20 cellular contexts compared by ENCODE assay signal in genomic region chr2:43055086-43055912, GRCh38.
DNase-seq lines count a peak whose midpoint lies in the region; ATAC-seq, FAIRE-seq and TF ChIP-seq lines count a peak whose summit lies in the region.
"Had no signal": no experiment of that assay in that cellular context is flagged by ENCODE, and none has a peak within 500 bp of the region (broad histone marks: within the 10 kb centered on the region; RNA-seq: fewer than 3 reads in every experiment).

No MANE protein-coding gene starts in this region.

- no peak overlapping the region for H4K8ac ChIP-seq in H1 (ENCODE audit: extremely low read depth, insufficient read depth, low read length)

- H3K4me3 ChIP-seq in H1 (ENCODE audit: extremely low read depth in 1 of 4, insufficient read depth in 2 of 4, low read depth in 3 of 4, low read length in 4 of 4) = no peak overlapping the region
- H3K4me3 ChIP-seq in osteoblast (ENCODE audit: insufficient read depth, low read length) = no peak overlapping the region
- no peak overlapping the region for H3K4me3 ChIP-seq in upper lobe of right lung
- H3K4me3 ChIP-seq in vagina = no peak overlapping the region
- H3K4me3 ChIP-seq: PC-9 had no signal

- no peaks in the 10 kb centered on the region for H3K36me3 Mint-ChIP-seq in activated naive CD8-positive, alpha-beta T cell treated with anti-CD3 and anti-CD28 coated beads, Interleukin-2, amount 10 ng/mL, durations not matched to agents 7 days and 5 days
- no peaks in the 10 kb centered on the region for H3K36me3 Mint-ChIP-seq in activated naive CD8-positive, alpha-beta T cell treated with anti-CD3 and anti-CD28 coated beads, Interleukin-2, amount 50 U/mL, for 24 hours (ENCODE audit: low read depth)
- H3K36me3 Mint-ChIP-seq: CD4-positive, alpha-beta memory T cell had no signal

- H3K18ac ChIP-seq in H1 (ENCODE audit: extremely low read depth, low read length) = no peak overlapping the region

- no peak for FAIRE-seq in H1 (lab: Jason Lieb, UNC)

- no peak overlapping the region for H3K23ac ChIP-seq in H1 (ENCODE audit: insufficient read length)

- no peak for TF ChIP-seq EP300 in H1 (IDR thresholded peaks at IDR 0.05; ENCODE audit: borderline replicate concordance in 1 of 2, low read depth in 2 of 2, low read length in 2 of 2)

- no peak for TF ChIP-seq CTCF in H1 (IDR thresholded peaks at IDR 0.05; ENCODE audit: control extremely low read depth in 1 of 3, insufficient read depth in 1 of 3, low read depth in 1 of 3, low read length in 3 of 3)
- TF ChIP-seq CTCF in osteoblast (IDR thresholded peaks at IDR 0.05; ENCODE audit: extremely low read depth, low read depth, low read length) = no peak
- no peak for TF ChIP-seq CTCF in upper lobe of right lung (IDR thresholded peaks at IDR 0.05)
- no peak for TF ChIP-seq CTCF in vagina (IDR thresholded peaks at IDR 0.05)

- peaks cover 7 to 18% (median 11%) of the 10 kb centered on the region in 4 experiments for H3K4me1 ChIP-seq in H1 (replicated peaks in 1 of 4; ENCODE audit: control insufficient read depth in 3 of 4, insufficient read depth in 4 of 4, low read length in 3 of 4)
- peaks cover 20% of the 10 kb centered on the region for H3K4me1 ChIP-seq in osteoblast (ENCODE audit: insufficient read depth, low read length)
- peaks cover 29% of the 10 kb centered on the region for H3K4me1 ChIP-seq in upper lobe of right lung
- H3K4me1 ChIP-seq in vagina = peaks cover 28% of the 10 kb centered on the region

- H2AK5ac ChIP-seq in H1 (ENCODE audit: low read depth, low read length) = no peak overlapping the region

- CTCF ChIA-PET in H1 (lab: Charles Lee; ENCODE audit: partially characterized antibody) = interaction anchor here (0.6 to 1.4 kb wide), 11 partner anchors 8 to 522 kb away, joined by 3 to 4 read pairs (median 3); no protein-coding TSS in a partner anchor

- H3K4me3 Mint-ChIP-seq in activated naive CD8-positive, alpha-beta T cell treated with anti-CD3 and anti-CD28 coated beads, Interleukin-2, amount 10 ng/mL, durations not matched to agents 7 days and 5 days = no peak overlapping the region
- no peak overlapping the region for H3K4me3 Mint-ChIP-seq in activated naive CD8-positive, alpha-beta T cell treated with anti-CD3 and anti-CD28 coated beads, Interleukin-2, amount 50 U/mL, for 24 hours
- H3K4me3 Mint-ChIP-seq: CD4-positive, alpha-beta memory T cell had no signal

- H3K79me2 ChIP-seq in H1 (ENCODE audit: control insufficient read depth in 1 of 2, insufficient read depth in 2 of 2, low read length in 2 of 2) = no peaks in the 10 kb centered on the region
- H3K79me2 ChIP-seq in osteoblast (ENCODE audit: insufficient read depth, low read length) = no peaks in the 10 kb centered on the region

- no peak overlapping the region for H3K27ac ChIP-seq in H1 (ENCODE audit: low read depth, low read length)
- no peak overlapping the region for H3K27ac ChIP-seq in osteoblast (ENCODE audit: low read depth, low read length)
- H3K27ac ChIP-seq in upper lobe of right lung = no peak overlapping the region
- H3K27ac ChIP-seq in vagina = no peak overlapping the region
- H3K27ac ChIP-seq: 22Rv1, KMS-11, PC-9 had no signal

- H3K36me3 ChIP-seq in H1 (ENCODE audit: control insufficient read depth in 2 of 4, insufficient read depth in 4 of 4, low read length in 3 of 4) (no peaks in the 10 kb centered on the region), osteoblast (ENCODE audit: insufficient read depth, low read length) (no peaks in the 10 kb centered on the region), upper lobe of right lung (no peaks in the 10 kb centered on the region), vagina (no peaks in the 10 kb centered on the region)
- H3K36me3 ChIP-seq: BE2C had no signal

- H4K20me1 ChIP-seq in H1 (replicated peaks in 1 of 2; ENCODE audit: control insufficient read depth in 1 of 2, insufficient read depth in 2 of 2, low read length in 2 of 2) (no peaks in the 10 kb centered on the region), osteoblast (ENCODE audit: insufficient read depth, low read length) (no peaks in the 10 kb centered on the region)

- intact Hi-C loops in upper lobe of right lung (cut with DNase I) (no loop called here), vagina (cut with DNase I) (no loop called here)

- POLR2A ChIA-PET in activated naive CD8-positive, alpha-beta T cell treated with anti-CD3 and anti-CD28 coated beads, Interleukin-2, amount 10 ng/mL, durations not matched to agents 7 days and 5 days (lab: Charles Lee) = no interaction called here
- POLR2A ChIA-PET in H1 (lab: Charles Lee; ENCODE audit: partially characterized antibody) = interaction anchor here (0.5 to 1.5 kb wide), 2 partner anchors 45 to 202 kb away, joined by 3 read pairs; no protein-coding TSS in a partner anchor

- H4K5ac ChIP-seq in H1 (ENCODE audit: insufficient read length, low read depth, low read length) = no peak overlapping the region

- no peak for TF ChIP-seq RAD21 in H1 (IDR thresholded peaks at IDR 0.05 in 1 of 2, conservative IDR thresholded peaks at IDR 0.05 in 1 of 2; ENCODE audit: low read depth in 2 of 2, low read length in 2 of 2)

- H3K56ac ChIP-seq in H1 (replicated peaks; ENCODE audit: insufficient read length, low read depth, low read length) = no peak overlapping the region

- H2BK12ac ChIP-seq in H1 (ENCODE audit: low read depth, low read length) = no peak overlapping the region

- 0 out of 2 replicates have a peak overlapping the region, but pooled peaks have one; percentile 61 for H2BK15ac ChIP-seq in H1 (ENCODE audit: low read length)

- no peak overlapping the region for H3K4me2 ChIP-seq in H1 (ENCODE audit: insufficient read depth in 1 of 2, low read depth in 2 of 2, low read length in 2 of 2)
- H3K4me2 ChIP-seq in osteoblast (ENCODE audit: insufficient read depth, low read length) = no peak overlapping the region
- H3K4me2 ChIP-seq: KMS-11, PC-9 had no signal

- H3K4ac ChIP-seq in H1 (replicated peaks; ENCODE audit: insufficient read length, low read depth, low read length) = no peak overlapping the region

- H2BK20ac ChIP-seq in H1 (ENCODE audit: low read length) = no peak overlapping the region

- H3K23me2 ChIP-seq in H1 (ENCODE audit: low read depth, low read length) = no peaks in the 10 kb centered on the region

- H3K27me3 ChIP-seq in H1 (replicated peaks in 1 of 4; ENCODE audit: control insufficient read depth in 3 of 4, extremely low read depth in 1 of 4, insufficient read depth in 3 of 4, low read length in 3 of 4) = no peaks in the 10 kb centered on the region; a peak in 1 of 7 replicates
- H3K27me3 ChIP-seq in osteoblast (ENCODE audit: insufficient read depth, low read length) = no peaks in the 10 kb centered on the region
- no peaks in the 10 kb centered on the region for H3K27me3 ChIP-seq in upper lobe of right lung
- no peaks in the 10 kb centered on the region for H3K27me3 ChIP-seq in vagina
- H3K27me3 ChIP-seq: BE2C had no signal

- no peaks in the 10 kb centered on the region for H3K9me3 Mint-ChIP-seq in activated naive CD8-positive, alpha-beta T cell treated with anti-CD3 and anti-CD28 coated beads, Interleukin-2, amount 10 ng/mL, durations not matched to agents 7 days and 5 days
- H3K9me3 Mint-ChIP-seq in activated naive CD8-positive, alpha-beta T cell treated with anti-CD3 and anti-CD28 coated beads, Interleukin-2, amount 50 U/mL, for 24 hours = no peaks in the 10 kb centered on the region
- H3K9me3 Mint-ChIP-seq: CD4-positive, alpha-beta memory T cell had no signal

- H3K9me3 ChIP-seq in H1 (ENCODE audit: insufficient read depth in 2 of 2, low read depth in 1 of 2, low read length in 1 of 2) (no peaks in the 10 kb centered on the region), osteoblast (ENCODE audit: low read depth, low read length) (no peaks in the 10 kb centered on the region), upper lobe of right lung (no peaks in the 10 kb centered on the region), vagina (no peaks in the 10 kb centered on the region)
- H3K9me3 ChIP-seq: BE2C had no signal

- no peak for TF ChIP-seq POLR2A in H1 (IDR thresholded peaks at IDR 0.05; ENCODE audit: control extremely low read depth in 1 of 2, low read depth in 2 of 2, low read length in 2 of 2)
- TF ChIP-seq POLR2A in vagina (IDR thresholded peaks at IDR 0.05) = no peak

- H4K91ac ChIP-seq in H1 (replicated peaks; ENCODE audit: insufficient read length, low read length) = no peak overlapping the region

- ATAC-seq in activated naive CD8-positive, alpha-beta T cell treated with anti-CD3 and anti-CD28 coated beads, Interleukin-2, amount 10 ng/mL, durations not matched to agents 7 days and 5 days (ENCODE audit: low read depth) = no peak
- no peak for ATAC-seq in activated naive CD8-positive, alpha-beta T cell treated with anti-CD3 and anti-CD28 coated beads, Interleukin-2, amount 50 U/mL, for 24 hours
- no peak for ATAC-seq in upper lobe of right lung
- ATAC-seq in HG03280 (IDR thresholded peaks at IDR 0.05; ENCODE audit: unreplicated experiment) = no peak

- WGBS in H1 (ENCODE audit: extremely low coverage in 1 of 2, insufficient coverage in 1 of 2, insufficient read length in 1 of 2, insufficient replicate concordance in 2 of 2, low coverage in 1 of 2, low lambda C conversion rate in 2 of 2, missing lambda C conversion rate in 1 of 2), 2 experiments = 82% methylated on average over 15 of the region's 16 CpGs; no CpG with 5 or more reads in 1 of the 2 experiments

- peaks cover 29% of the 10 kb centered on the region for H3K4me1 Mint-ChIP-seq in activated naive CD8-positive, alpha-beta T cell treated with anti-CD3 and anti-CD28 coated beads, Interleukin-2, amount 10 ng/mL, durations not matched to agents 7 days and 5 days
- H3K4me1 Mint-ChIP-seq in activated naive CD8-positive, alpha-beta T cell treated with anti-CD3 and anti-CD28 coated beads, Interleukin-2, amount 50 U/mL, for 24 hours = peaks cover 42% of the 10 kb centered on the region

- DNase-seq in activated naive CD8-positive, alpha-beta T cell treated with anti-CD3 and anti-CD28 coated beads, Interleukin-2, amount 10 ng/mL, durations not matched to agents 7 days and 5 days = peak; percentile 23
- DNase-seq in activated naive CD8-positive, alpha-beta T cell treated with anti-CD3 and anti-CD28 coated beads, Interleukin-2, amount 50 U/mL, for 24 hours = no peak
- DNase-seq in H1 (ENCODE audit: low read depth in 1 of 2, low spot score in 2 of 2) (no peak), osteoblast (ENCODE audit: insufficient read length, low spot score, missing footprints) (peak; percentile 54), upper lobe of right lung (peak; percentile 40), hippocampal formation (lab: John Stamatoyannopoulos, UW) (no peak), vagina (ENCODE audit: extremely low spot score in 2 of 2) (no peak)
- DNase-seq: Calu3; CD4-positive, alpha-beta memory T cell; DMS79; H7; NCI-H1048; NCI-H2081; NCI-H510A; NCI-H774; PC-9 had no signal

- no peak overlapping the region for H3K14ac ChIP-seq in H1 (ENCODE audit: insufficient read length)

- H2BK5ac ChIP-seq in H1 (ENCODE audit: low read depth, low read length) = no peak overlapping the region

- no peaks in the 10 kb centered on the region for H3K79me1 ChIP-seq in H1 (ENCODE audit: low read depth, low read length)

- H3K27ac Mint-ChIP-seq in activated naive CD8-positive, alpha-beta T cell treated with anti-CD3 and anti-CD28 coated beads, Interleukin-2, amount 10 ng/mL, durations not matched to agents 7 days and 5 days = no peak overlapping the region
- no peak overlapping the region for H3K27ac Mint-ChIP-seq in activated naive CD8-positive, alpha-beta T cell treated with anti-CD3 and anti-CD28 coated beads, Interleukin-2, amount 50 U/mL, for 24 hours
- H3K27ac Mint-ChIP-seq: CD4-positive, alpha-beta memory T cell had no signal

- H2BK120ac ChIP-seq in H1 (replicated peaks; ENCODE audit: low read depth, low read length) = no peak overlapping the region

- H2AFZ ChIP-seq in H1 (ENCODE audit: low read length) (no peak overlapping the region), osteoblast (ENCODE audit: low read length) (no peak overlapping the region)
- H2AFZ ChIP-seq: PC-9 had no signal

- H3K27me3 Mint-ChIP-seq in activated naive CD8-positive, alpha-beta T cell treated with anti-CD3 and anti-CD28 coated beads, Interleukin-2, amount 10 ng/mL, durations not matched to agents 7 days and 5 days = peaks cover 18% of the 10 kb centered on the region
- peaks cover 5% of the 10 kb centered on the region for H3K27me3 Mint-ChIP-seq in activated naive CD8-positive, alpha-beta T cell treated with anti-CD3 and anti-CD28 coated beads, Interleukin-2, amount 50 U/mL, for 24 hours
- H3K27me3 Mint-ChIP-seq: CD4-positive, alpha-beta memory T cell had no signal

- H3K9ac ChIP-seq in H1 (replicated peaks in 1 of 4; ENCODE audit: extremely low read depth in 1 of 4, low read depth in 3 of 4, low read length in 3 of 4) = no peak overlapping the region
- H3K9ac ChIP-seq: KMS-11 had no signal

Comparison
In these comparisons a context has a peak if more than half of its experiments do, and no peak if none do; other contexts are left out.
1. DNase-seq: peak in activated naive CD8-positive, alpha-beta T cell treated with anti-CD3 and anti-CD28 coated beads, Interleukin-2, amount 10 ng/mL, durations not matched to agents 7 days and 5 days (single experiment), osteoblast (single experiment) and upper lobe of right lung (single experiment); none in activated naive CD8-positive, alpha-beta T cell treated with anti-CD3 and anti-CD28 coated beads, Interleukin-2, amount 50 U/mL, for 24 hours (single experiment), H1 (0 of 2), hippocampal formation (0 of 2) and vagina (0 of 2).